In genomic region chr11:72236083-72236697, GRCh38 we compare ENCODE assay signal across 1 cellular context.
TF ChIP-seq lines count a peak whose summit lies in the region.

No MANE protein-coding gene starts in this region.

TF ChIP-seq in endothelial cell of umbilical vein, 7 proteins besides CTCF, POLR2A, EP300 and RAD21:
- TF ChIP-seq GATA2 (IDR thresholded peaks at IDR 0.05; ENCODE audit: insufficient read depth, insufficient read length, low read depth, low read length): no peak
- TF ChIP-seq MYC (IDR thresholded peaks at IDR 0.05; ENCODE audit: low read depth, low read length): no peak
- TF ChIP-seq JUN (IDR thresholded peaks at IDR 0.05; ENCODE audit: borderline replicate concordance, insufficient read depth, insufficient read length, low read depth): no peak
- no peak for TF ChIP-seq FOS (IDR thresholded peaks at IDR 0.05; ENCODE audit: borderline replicate concordance, insufficient read depth, low read length)
- TF ChIP-seq POLR2AphosphoS5 (IDR thresholded peaks at IDR 0.05; ENCODE audit: insufficient read depth, low read depth, low read length): no peak
- TF ChIP-seq, protein P1, sequence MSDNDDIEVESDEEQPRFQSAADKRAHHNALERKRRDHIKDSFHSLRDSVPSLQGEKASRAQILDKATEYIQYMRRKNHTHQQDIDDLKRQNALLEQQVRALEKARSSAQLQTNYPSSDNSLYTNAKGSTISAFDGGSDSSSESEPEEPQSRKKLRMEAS (IDR thresholded peaks at IDR 0.05; ENCODE audit: insufficient read depth, insufficient read length): no peak
- TF ChIP-seq EZH2 (IDR thresholded peaks at IDR 0.05; ENCODE audit: borderline replicate concordance, low read depth, low read length, severe bottlenecking): no peak
TF ChIP-seq in endothelial cell of umbilical vein: peak in this region for 0.
